9 cellular contexts compared by ENCODE assay signal in genomic region chr5:40991168-40991980, GRCh38.
DNase-seq lines count a peak whose midpoint lies in the region; ATAC-seq and TF ChIP-seq lines count a peak whose summit lies in the region.
"Had no signal": no experiment of that assay in that cellular context is flagged by ENCODE, and none has a peak within 500 bp of the region (broad histone marks: within the 10 kb centered on the region; RNA-seq: fewer than 3 reads in every experiment).

No MANE protein-coding gene starts in this region.

- H3K36me3 ChIP-seq in cardiac muscle cell = no peaks in the 10 kb centered on the region
- H3K36me3 ChIP-seq in A673 (ENCODE audit: insufficient read depth, low read length, poor library complexity, severe bottlenecking) = no peaks in the 10 kb centered on the region

- POLR2A ChIA-PET in A673 (lab: Charles Lee; ENCODE audit: low non-redundant PET) = no interaction called here

- H3K27me3 ChIP-seq in cardiac muscle cell (no peaks in the 10 kb centered on the region), A673 (replicated peaks; ENCODE audit: insufficient read depth, low read depth, low read length, poor library complexity) (no peaks in the 10 kb centered on the region)

- intact Hi-C loops in Right ventricle myocardium inferior (cut with DNase I) (loop anchor here (2.0 kb wide), 1 partner anchor 201 kb away; no protein-coding TSS in a partner anchor), cardiac septum (cut with DNase I) (loop anchor here (1.0 to 5.0 kb wide), 2 partner anchors 84 to 202 kb away; partner anchors contain the start of gene C7), A673 (cut with micrococcal nuclease; ENCODE audit: unreplicated experiment) (no loop called here)

- no peaks in the 10 kb centered on the region for H3K9me3 ChIP-seq in cardiac muscle cell (ENCODE audit: low read depth)
- no peaks in the 10 kb centered on the region for H3K9me3 ChIP-seq in A673 (ENCODE audit: low read depth, low read length, poor library complexity, severe bottlenecking)

- H3K27ac ChIP-seq in cardiac muscle cell (peak overlapping the region; percentile 82), A673 (ENCODE audit: low read depth, low read length, poor library complexity, severe bottlenecking) (no peak overlapping the region)
- H3K27ac ChIP-seq: 22Rv1 had no signal

- no peak overlapping the region for H3K4me3 ChIP-seq in cardiac muscle cell
- no peak overlapping the region for H3K4me3 ChIP-seq in A673 (ENCODE audit: low read depth, low read length, poor library complexity, severe bottlenecking)

- ATAC-seq in Right ventricle myocardium inferior (peak; percentile 91), GM19395 (IDR thresholded peaks at IDR 0.05; ENCODE audit: unreplicated experiment) (no peak), GM21515 (IDR thresholded peaks at IDR 0.05; ENCODE audit: unreplicated experiment) (no peak)
- ATAC-seq in stimulated activated naive CD8-positive, alpha-beta T cell treated with anti-CD3 and anti-CD28 coated beads, Interleukin-15, Interleukin-2, amounts not matched to agents 100 U/mL and 50 U/mL, for 24 hours = no peak

- TF ChIP-seq CTCF in cardiac muscle cell (IDR thresholded peaks at IDR 0.05; ENCODE audit: low read depth, low read length) = no peak
- no peak for TF ChIP-seq CTCF in A673 (conservative IDR thresholded peaks at IDR 0.05; ENCODE audit: low read depth, low read length)

- CTCF ChIA-PET in A673 (lab: Charles Lee) = no interaction called here

- peak; percentile 60 for DNase-seq in Right ventricle myocardium inferior (ENCODE audit: missing footprints)
- DNase-seq in cardiac septum (ENCODE audit: low spot score) = no peak
- peak; percentile 5 to 95 for DNase-seq in cardiac muscle cell (ENCODE audit: low read depth in 1 of 2, low spot score in 1 of 2)
- peak; percentile 50 for DNase-seq in pons (ENCODE audit: low spot score)
- DNase-seq in stimulated activated naive CD8-positive, alpha-beta T cell treated with anti-CD3 and anti-CD28 coated beads, Interleukin-15, Interleukin-2, amounts not matched to agents 100 U/mL and 50 U/mL, for 24 hours = no peak
- no peak for DNase-seq in A673 (ENCODE audit: low spot score)

- H3K4me1 ChIP-seq in cardiac muscle cell (ENCODE audit: low read depth) = peaks cover 12% of the 10 kb centered on the region
- H3K4me1 ChIP-seq in A673 (ENCODE audit: insufficient read depth, low read length, poor library complexity, severe bottlenecking) = no peaks in the 10 kb centered on the region

- no TSS peak for BruUV-seq in A673 (replicated peaks; lab: Mats Ljungman, UMichigan)

Comparison
In these comparisons a context has a peak if more than half of its experiments do, and no peak if none do; other contexts are left out.
1. DNase-seq: peak in Right ventricle myocardium inferior (single experiment), cardiac muscle cell (2 of 2) and pons (single experiment); none in cardiac septum (single experiment), stimulated activated naive CD8-positive, alpha-beta T cell treated with anti-CD3 and anti-CD28 coated beads, Interleukin-15, Interleukin-2, amounts not matched to agents 100 U/mL and 50 U/mL, for 24 hours (single experiment) and A673 (single experiment).